ENCODE assay signal across 1 cellular context in the genomic region with DNA sequence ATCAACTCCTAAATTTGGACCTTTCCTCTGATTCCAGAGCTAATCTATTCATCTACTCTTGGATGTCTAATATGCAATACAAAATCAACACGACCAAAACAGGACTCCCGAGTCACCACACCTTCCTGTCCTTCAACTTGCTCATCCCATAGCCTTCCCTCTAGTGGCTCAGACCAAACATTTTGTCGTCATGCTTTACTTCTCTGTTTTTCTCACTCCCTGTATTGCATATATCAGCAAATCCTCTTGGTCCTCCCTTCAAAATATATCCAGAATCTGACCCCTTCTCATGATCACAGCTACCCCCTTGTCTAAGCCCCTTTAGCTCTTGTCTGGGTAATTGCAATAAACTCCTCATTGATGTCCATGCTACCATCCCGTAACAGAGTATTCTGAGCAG.
TF ChIP-seq lines count a peak whose summit lies in the region.

No MANE protein-coding gene starts in this region.

TF ChIP-seq in A549, 52 proteins besides CTCF, POLR2A, EP300 and RAD21:
- TF ChIP-seq RARB (CRISPR knock-in tag; IDR thresholded peaks at IDR 0.05): no peak
- TF ChIP-seq MAFK (IDR thresholded peaks at IDR 0.05; ENCODE audit: partially characterized antibody): peak; percentile 57
TF ChIP-seq in A549: peak in this region for 1.
